In the genomic region with DNA sequence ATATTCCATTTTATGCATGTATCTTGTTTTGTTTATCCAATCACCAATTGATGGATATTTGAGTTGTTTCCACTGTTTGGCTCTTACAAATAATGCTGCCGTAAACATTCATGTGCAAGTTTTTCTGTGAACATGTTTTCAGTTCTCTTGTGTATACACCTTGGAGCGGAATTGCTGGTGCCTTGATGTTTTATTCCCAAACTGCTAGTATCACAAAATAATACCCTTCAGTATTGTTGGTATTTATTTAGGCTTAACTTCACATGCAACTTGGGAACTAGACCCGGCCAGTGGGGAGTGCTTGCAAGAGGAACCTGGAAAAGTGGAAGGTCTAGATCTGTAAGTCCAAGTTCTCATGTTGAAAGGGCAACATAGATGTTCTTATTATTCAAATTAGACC, we compare ENCODE assay signal across 9 cellular contexts.
"Had no signal": no experiment of that assay in that cellular context is flagged by ENCODE, and none has a peak within 500 bp of the region (broad histone marks: within the 10 kb centered on the region; RNA-seq: fewer than 3 reads in every experiment).

No MANE protein-coding gene starts in this region.

- DNase-seq: H9, HCEC 1CT, HFFc6, KG1 had no signal

- H3K4me3 ChIP-seq: GM23338 had no signal

- ATAC-seq: GM23338, HepG2 had no signal

- H3K27ac ChIP-seq: HL-60 had no signal

- H3K4me2 ChIP-seq: GM23338 had no signal

- H2AFZ ChIP-seq: GM23338 had no signal

- FAIRE-seq: H1, H54, HepG2 had no signal
